In the genomic region with DNA sequence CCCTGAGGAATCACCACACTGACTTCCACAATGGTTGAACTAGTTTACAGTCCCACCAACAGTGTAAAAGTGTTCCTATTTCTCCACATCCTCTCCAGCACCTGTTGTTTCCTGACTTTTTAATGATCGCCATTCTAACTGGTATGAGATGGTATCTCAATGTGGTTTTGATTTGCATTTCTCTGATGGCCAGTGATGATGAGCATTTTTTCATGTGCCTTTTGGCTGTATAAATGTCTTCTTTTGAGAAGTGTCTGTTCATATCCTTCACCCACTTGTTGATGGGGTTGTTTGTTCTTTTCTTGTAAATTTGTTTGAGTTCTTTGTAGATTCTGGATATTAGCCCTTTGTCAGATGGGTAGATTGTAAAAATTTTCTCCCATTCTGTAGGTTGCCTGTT, we compare ENCODE assay signal across 1 cellular context.
TF ChIP-seq lines count a peak whose summit lies in the region.
"Not testable (repeated sequence)": the region's sequence is repeated elsewhere in the genome, so short reads cannot be mapped to it uniquely, and the experiment has no call there.

No MANE protein-coding gene starts in this region.

- not testable (repeated sequence) for H3K4me3 ChIP-seq in HEK293 (ENCODE audit: low read depth, low read length)

- not testable (repeated sequence) for H3K36me3 ChIP-seq in HEK293 (ENCODE audit: control insufficient read depth in 2 of 2, insufficient read depth in 1 of 2, low read length in 2 of 2)

- not testable (repeated sequence) for H3K27ac ChIP-seq in HEK293 (ENCODE audit: extremely low read depth, low read depth, low read length)

- TF ChIP-seq CTCF in HEK293 (tag by site-specific recombination; IDR thresholded peaks at IDR 0.05) = not testable (repeated sequence)

- H3K4me1 ChIP-seq in HEK293 (ENCODE audit: control insufficient read depth, insufficient read depth, low read length) = not testable (repeated sequence)

- POLR2A ChIA-PET in HEK293 (lab: Yijun Ruan, JAX) = not testable (repeated sequence)

- not testable (repeated sequence) for H3K9me3 ChIP-seq in HEK293 (ENCODE audit: control insufficient read depth, insufficient read depth, low read depth, low read length)

- CTCF ChIA-PET in HEK293 (lab: Yijun Ruan, JAX) = interaction anchor here (1.3 kb wide), 1 partner anchor 509 kb away, joined by 4 read pairs; no protein-coding TSS in a partner anchor

TF ChIP-seq in HEK293, 187 proteins besides CTCF, POLR2A, EP300 and RAD21:
- TF ChIP-seq SCRT1 (tag by site-specific recombination; IDR thresholded peaks at IDR 0.05; ENCODE audit: borderline replicate concordance) (peak; percentile 70; the same call in 1 of the 2 replicates), SCRT2 (tag by site-specific recombination; IDR thresholded peaks at IDR 0.05) (peak; percentile 68; the same call in 1 of the 2 replicates)
